24 cellular contexts compared by ENCODE assay signal in genomic region chr13:99587893-99588606, GRCh38.
"Had no signal": no experiment of that assay in that cellular context is flagged by ENCODE, and none has a peak within 500 bp of the region (broad histone marks: within the 10 kb centered on the region; RNA-seq: fewer than 3 reads in every experiment).

No MANE protein-coding gene starts in this region.

- H3K27ac ChIP-seq: coronary artery, dorsolateral prefrontal cortex, esophagus squamous epithelium, gastrocnemius medialis, heart right ventricle, left lung, lower lobe of right lung had no signal

- DNase-seq: dermis blood vessel endothelial cell; dorsolateral prefrontal cortex; effector CD4-positive, alpha-beta T cell; effector memory CD4-positive, alpha-beta T cell; esophagus squamous epithelium; foreskin fibroblast; foreskin melanocyte; gastrocnemius medialis; glutamatergic neuron; head of caudate nucleus; heart right ventricle; hippocampal formation; left cardiac atrium; left lung; left ventricle myocardium superior; lower lobe of right lung; mesenchymal stem cell; mucosa of descending colon; naive B cell; naive thymus-derived CD8-positive, alpha-beta T cell had no signal

- ATAC-seq: gastrocnemius medialis; heart right ventricle; left cardiac atrium; left lung; left ventricle myocardium superior; lower lobe of right lung; mucosa of descending colon; naive thymus-derived CD8-positive, alpha-beta T cell had no signal

- FAIRE-seq: endothelial cell of umbilical vein, islet of Langerhans, keratinocyte had no signal
